In the genomic region with DNA sequence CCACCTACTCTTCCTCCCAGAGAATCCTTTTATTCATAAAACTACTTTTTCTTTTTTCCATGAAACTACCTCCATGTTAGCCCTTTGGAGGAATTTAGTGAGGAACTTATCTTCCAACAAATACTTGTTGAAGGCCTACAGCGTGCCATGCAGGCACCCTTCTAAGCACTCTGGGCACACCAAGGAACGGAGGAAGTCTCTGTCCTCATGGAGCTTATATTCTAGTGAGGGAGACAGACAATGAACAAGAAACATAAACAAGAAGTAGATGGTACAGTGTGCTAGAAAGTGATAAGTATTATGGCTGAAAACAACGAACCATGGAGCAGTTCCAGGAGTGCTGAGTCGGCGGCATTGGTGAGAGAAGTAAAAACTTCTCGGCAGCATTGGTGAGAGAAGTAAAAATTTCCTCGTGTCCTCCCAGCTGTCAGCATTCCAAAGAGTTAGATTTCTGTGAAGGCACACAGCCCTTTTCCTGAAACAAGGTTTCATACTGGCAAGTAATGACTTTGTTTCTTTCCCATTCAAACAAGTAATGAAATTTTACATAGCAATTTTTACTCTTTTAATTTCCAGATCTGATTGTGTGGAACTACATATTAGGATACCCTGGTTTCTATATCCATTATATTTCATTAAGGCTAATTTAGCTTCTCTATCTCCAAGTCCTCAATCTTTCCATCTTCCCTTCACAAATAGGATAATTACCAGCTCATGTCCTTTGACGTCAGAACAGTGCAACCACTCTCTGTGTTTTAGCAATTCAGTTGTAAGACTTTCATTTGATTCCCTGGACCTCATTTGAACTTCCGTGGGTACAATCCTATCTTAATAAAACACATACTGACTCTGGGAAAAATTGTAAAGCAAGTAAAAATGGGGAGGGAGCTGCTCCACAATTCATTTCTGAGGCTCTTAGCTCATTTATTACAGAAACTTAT, we compare ENCODE assay signal across 25 cellular contexts. TPM values are rescaled to one million over a fixed set of nuclear protein-coding genes. Genes with fewer than 3 reads are reported as not detected.
DNase-seq lines count a peak whose midpoint lies in the region; ATAC-seq, FAIRE-seq and TF ChIP-seq lines count a peak whose summit lies in the region.
"Had no signal": no experiment of that assay in that cellular context is flagged by ENCODE, and none has a peak within 500 bp of the region (broad histone marks: within the 10 kb centered on the region; RNA-seq: fewer than 3 reads in every experiment).

No MANE protein-coding gene starts in this region.

- FAIRE-seq in H1 (lab: Jason Lieb, UNC), result no peak
- FAIRE-seq: bronchial epithelial cell, colon, HTR-8/SVneo had no signal

- no peak overlapping the region for H3K27ac ChIP-seq in SK-N-SH (ENCODE audit: low read depth in 2 of 2, low read length in 1 of 2)
- no peak overlapping the region for H3K27ac ChIP-seq in H1 (ENCODE audit: low read depth, low read length)
- H3K27ac ChIP-seq in neural progenitor cell, result no peak overlapping the region
- peak overlapping the region; percentile 49 to 57 for H3K27ac ChIP-seq in aorta (ENCODE audit: low read depth in 1 of 2, low read length in 2 of 2)
- H3K27ac ChIP-seq in WERI-Rb-1, result no peak overlapping the region
- H3K27ac ChIP-seq: gastrocnemius medialis, sigmoid colon, upper lobe of left lung had no signal

- H3K27me3 Mint-ChIP-seq in neural progenitor cell (ENCODE audit: insufficient read depth, low read depth), result no peaks in the 10 kb centered on the region

- H3F3A ChIP-seq in SK-N-SH (replicated peaks; ENCODE audit: insufficient read depth) (no peaks in the 10 kb centered on the region), neural progenitor cell (ENCODE audit: low read depth) (no peaks in the 10 kb centered on the region)

- H3K9me3 Mint-ChIP-seq in neural progenitor cell, result no peaks in the 10 kb centered on the region
- H3K9me3 Mint-ChIP-seq: activated naive CD4-positive, alpha-beta T cell treated with anti-CD3 and anti-CD28 coated beads, Interleukin-2, amount 10 ng/mL, durations not matched to agents 7 days and 5 days; neural crest cell; stimulated activated naive CD8-positive, alpha-beta T cell treated with anti-CD3 and anti-CD28 coated beads, Interleukin-15, amount 100 ng/mL, for 72 hours; T-helper 2 cell treated with Interferon-gamma antibody and Interleukin-4, amounts not matched to agents 5 μg/mL and 100 μg/mL, for 36 hours had no signal

- no peak for TF ChIP-seq POLR2A in H1 (IDR thresholded peaks at IDR 0.05; ENCODE audit: control extremely low read depth in 1 of 2, low read depth in 2 of 2, low read length in 2 of 2)

- H3K18ac ChIP-seq in H1 (ENCODE audit: extremely low read depth, low read length), result no peak overlapping the region

- H3K27me3 ChIP-seq in SK-N-SH (ENCODE audit: insufficient read depth) (0 out of 2 replicates have a peak, but pooled peaks cover 9% of the 10 kb centered on the region), H1 (replicated peaks in 1 of 4; ENCODE audit: control insufficient read depth in 3 of 4, extremely low read depth in 1 of 4, insufficient read depth in 3 of 4, low read length in 3 of 4) (no peaks in the 10 kb centered on the region), neural progenitor cell (no peaks in the 10 kb centered on the region), aorta (ENCODE audit: control insufficient read depth in 1 of 2, insufficient read depth in 2 of 2, low read length in 1 of 2) (no peaks in the 10 kb centered on the region), WERI-Rb-1 (ENCODE audit: insufficient read depth, low read depth, severe bottlenecking) (no peaks in the 10 kb centered on the region)
- H3K27me3 ChIP-seq: gastrocnemius medialis, sigmoid colon, upper lobe of left lung had no signal

- H3K23me2 ChIP-seq in H1 (ENCODE audit: low read depth, low read length), result peaks cover 1% of the 10 kb centered on the region; the same call in 1 of the 2 replicates

- no peak overlapping the region for H2BK120ac ChIP-seq in H1 (replicated peaks; ENCODE audit: low read depth, low read length)

- H3K27ac Mint-ChIP-seq in neural progenitor cell, result no peak overlapping the region
- H3K27ac Mint-ChIP-seq: activated naive CD4-positive, alpha-beta T cell treated with anti-CD3 and anti-CD28 coated beads, Interleukin-2, amount 10 ng/mL, durations not matched to agents 7 days and 5 days; stimulated activated naive CD8-positive, alpha-beta T cell treated with anti-CD3 and anti-CD28 coated beads, Interleukin-15, amount 100 ng/mL, for 72 hours; T-helper 2 cell treated with Interferon-gamma antibody and Interleukin-4, amounts not matched to agents 5 μg/mL and 100 μg/mL, for 36 hours had no signal

- H2BK20ac ChIP-seq in H1 (ENCODE audit: low read length), result no peak overlapping the region

- H2BK12ac ChIP-seq in H1 (ENCODE audit: low read depth, low read length), result no peak overlapping the region

- H3K4me2 ChIP-seq in SK-N-SH, result no peak overlapping the region
- H3K4me2 ChIP-seq in H1 (ENCODE audit: insufficient read depth in 1 of 2, low read depth in 2 of 2, low read length in 2 of 2), result no peak overlapping the region
- no peak overlapping the region for H3K4me2 ChIP-seq in neural progenitor cell

- no peak overlapping the region for H2AK5ac ChIP-seq in H1 (ENCODE audit: low read depth, low read length)

- no peak for ATAC-seq in aorta (ENCODE audit: low FRiP score)
- ATAC-seq in HG03520 (IDR thresholded peaks at IDR 0.05; ENCODE audit: unreplicated experiment), result no peak
- ATAC-seq: gastrocnemius medialis; HCT116; stimulated activated naive CD8-positive, alpha-beta T cell treated with anti-CD3 and anti-CD28 coated beads, Interleukin-15, amount 100 ng/mL, for 72 hours had no signal

- H3K9ac ChIP-seq in SK-N-SH (no peak overlapping the region), H1 (replicated peaks in 1 of 4; ENCODE audit: extremely low read depth in 1 of 4, low read depth in 3 of 4, low read length in 3 of 4) (no peak overlapping the region), neural progenitor cell (no peak overlapping the region)

- H4K20me1 ChIP-seq in SK-N-SH (ENCODE audit: insufficient read depth), result no peaks in the 10 kb centered on the region
- no peaks in the 10 kb centered on the region for H4K20me1 ChIP-seq in H1 (replicated peaks in 1 of 2; ENCODE audit: control insufficient read depth in 1 of 2, insufficient read depth in 2 of 2, low read length in 2 of 2)
- no peaks in the 10 kb centered on the region for H4K20me1 ChIP-seq in neural progenitor cell (ENCODE audit: low read depth)

- H3K4me1 Mint-ChIP-seq in neural progenitor cell, result no peaks in the 10 kb centered on the region
- H3K4me1 Mint-ChIP-seq: neural crest cell had no signal

- POLR2A ChIA-PET in SK-N-SH (lab: Yijun Ruan, JAX), result no interaction called here
- POLR2A ChIA-PET in H1 (lab: Charles Lee; ENCODE audit: partially characterized antibody), result no interaction called here

- H3K4me3 Mint-ChIP-seq in neural progenitor cell, result no peak overlapping the region
- H3K4me3 Mint-ChIP-seq: activated naive CD4-positive, alpha-beta T cell treated with anti-CD3 and anti-CD28 coated beads, Interleukin-2, amount 10 ng/mL, durations not matched to agents 7 days and 5 days; neural crest cell; stimulated activated naive CD8-positive, alpha-beta T cell treated with anti-CD3 and anti-CD28 coated beads, Interleukin-15, amount 100 ng/mL, for 72 hours; T-helper 2 cell treated with Interferon-gamma antibody and Interleukin-4, amounts not matched to agents 5 μg/mL and 100 μg/mL, for 36 hours had no signal

- no peak overlapping the region for H2BK5ac ChIP-seq in H1 (ENCODE audit: low read depth, low read length)

- no peak overlapping the region for H4K8ac ChIP-seq in H1 (ENCODE audit: extremely low read depth, insufficient read depth, low read length)

- TF ChIP-seq CTCF in SK-N-SH (IDR thresholded peaks at IDR 0.05) (no peak), H1 (IDR thresholded peaks at IDR 0.05; ENCODE audit: control extremely low read depth in 1 of 3, insufficient read depth in 1 of 3, low read depth in 1 of 3, low read length in 3 of 3) (no peak), neural progenitor cell (IDR thresholded peaks at IDR 0.05) (no peak), WERI-Rb-1 (IDR thresholded peaks at IDR 0.05; ENCODE audit: low read depth, low read length) (no peak)

- H4K5ac ChIP-seq in H1 (ENCODE audit: insufficient read length, low read depth, low read length), result no peak overlapping the region

- no peak overlapping the region for H3K14ac ChIP-seq in H1 (ENCODE audit: insufficient read length)

- no peaks in the 10 kb centered on the region for H3K36me3 Mint-ChIP-seq in neural progenitor cell
- H3K36me3 Mint-ChIP-seq: activated naive CD4-positive, alpha-beta T cell treated with anti-CD3 and anti-CD28 coated beads, Interleukin-2, amount 10 ng/mL, durations not matched to agents 7 days and 5 days had no signal

- no peaks in the 10 kb centered on the region for H3K79me2 ChIP-seq in SK-N-SH (ENCODE audit: insufficient read depth)
- no peaks in the 10 kb centered on the region for H3K79me2 ChIP-seq in H1 (ENCODE audit: control insufficient read depth in 1 of 2, insufficient read depth in 2 of 2, low read length in 2 of 2)
- no peaks in the 10 kb centered on the region for H3K79me2 ChIP-seq in neural progenitor cell (ENCODE audit: low read depth)

- no peaks in the 10 kb centered on the region for H3K79me1 ChIP-seq in H1 (ENCODE audit: low read depth, low read length)

- no peak overlapping the region for H3K23ac ChIP-seq in H1 (ENCODE audit: insufficient read length)

- TF ChIP-seq RAD21 in SK-N-SH (IDR thresholded peaks at IDR 0.05; ENCODE audit: low read length) (no peak), H1 (IDR thresholded peaks at IDR 0.05 in 1 of 2, conservative IDR thresholded peaks at IDR 0.05 in 1 of 2; ENCODE audit: low read depth in 2 of 2, low read length in 2 of 2) (no peak)

- TF ChIP-seq EP300 in SK-N-SH (IDR thresholded peaks at IDR 0.05; ENCODE audit: borderline replicate concordance in 1 of 2, low read depth in 1 of 2, low read length in 1 of 2), result no peak
- TF ChIP-seq EP300 in H1 (IDR thresholded peaks at IDR 0.05; ENCODE audit: borderline replicate concordance in 1 of 2, low read depth in 2 of 2, low read length in 2 of 2), result no peak

- H3K9me2 ChIP-seq in SK-N-SH, result no peaks in the 10 kb centered on the region

- no peak overlapping the region for H2AFZ ChIP-seq in SK-N-SH (ENCODE audit: low read depth)
- no peak overlapping the region for H2AFZ ChIP-seq in H1 (ENCODE audit: low read length)
- H2AFZ ChIP-seq in neural progenitor cell (replicated peaks), result peak overlapping the region; percentile 27

- H3K36me3 ChIP-seq in SK-N-SH (replicated peaks in 1 of 2; ENCODE audit: control insufficient read depth in 1 of 2, insufficient read depth in 2 of 2, low read length in 1 of 2) (no peaks in the 10 kb centered on the region), H1 (ENCODE audit: control insufficient read depth in 2 of 4, insufficient read depth in 4 of 4, low read length in 3 of 4) (no peaks in the 10 kb centered on the region), neural progenitor cell (no peaks in the 10 kb centered on the region), aorta (ENCODE audit: control insufficient read depth in 1 of 2, insufficient read depth in 2 of 2, low read length in 1 of 2) (no peaks in the 10 kb centered on the region), WERI-Rb-1 (no peaks in the 10 kb centered on the region)
- H3K36me3 ChIP-seq: gastrocnemius medialis, sigmoid colon, upper lobe of left lung had no signal

- WGBS in SK-N-SH (ENCODE audit: low lambda C conversion rate), result 39% methylated on average over 9 of the region's 9 CpGs
- WGBS in H1 (ENCODE audit: extremely low coverage in 1 of 2, insufficient coverage in 1 of 2, insufficient read length in 1 of 2, insufficient replicate concordance in 2 of 2, low coverage in 1 of 2, low lambda C conversion rate in 2 of 2, missing lambda C conversion rate in 1 of 2), 2 experiments, result 81% methylated on average over 9 of the region's 9 CpGs; no CpG with 5 or more reads in 1 of the 2 experiments
- WGBS in aorta, 2 donors, result 14 to 15% methylated on average over 9 of the region's 9 CpGs

- no peaks in the 10 kb centered on the region for H3K9me3 ChIP-seq in SK-N-SH
- no peaks in the 10 kb centered on the region for H3K9me3 ChIP-seq in H1 (ENCODE audit: insufficient read depth in 2 of 2, low read depth in 1 of 2, low read length in 1 of 2)
- H3K9me3 ChIP-seq in neural progenitor cell (ENCODE audit: low read depth), result no peaks in the 10 kb centered on the region
- no peaks in the 10 kb centered on the region for H3K9me3 ChIP-seq in aorta (ENCODE audit: control insufficient read depth, low read length)
- H3K9me3 ChIP-seq in WERI-Rb-1 (ENCODE audit: severe bottlenecking), result no peaks in the 10 kb centered on the region
- H3K9me3 ChIP-seq: gastrocnemius medialis, sigmoid colon, upper lobe of left lung had no signal

- intact Hi-C loops in aorta (cut with DNase I), result no loop called here

- CTCF ChIA-PET in SK-N-SH (lab: Yijun Ruan, JAX), result interaction anchor here (0.6 to 2.7 kb wide), 4 partner anchors 12 to 582 kb away, joined by 3 to 8 read pairs (median 3); no protein-coding TSS in a partner anchor
- CTCF ChIA-PET in H1 (lab: Charles Lee; ENCODE audit: partially characterized antibody), result interaction anchor here (0.6 to 4.2 kb wide), 10 partner anchors 10 to 599 kb away, joined by 3 to 15 read pairs (median 4); no protein-coding TSS in a partner anchor

- DNase-seq in SK-N-SH (peak; percentile 10), H1 (ENCODE audit: low read depth in 1 of 2, low spot score in 2 of 2) (no peak), neural progenitor cell (ENCODE audit: low spot score) (no peak), aorta (no peak), WERI-Rb-1 (no peak), NCI-H2196 (lab: John Stamatoyannopoulos, UW; ENCODE audit: unreplicated experiment) (no peak)
- DNase-seq: activated CD4-positive, alpha-beta T cell treated with anti-CD3 and anti-CD28 coated beads, Interleukin-2, amount 50 U/mL, for 48 hours; activated naive CD4-positive, alpha-beta T cell treated with anti-CD3 and anti-CD28 coated beads, Interleukin-2, amount 10 ng/mL, durations not matched to agents 7 days and 5 days; amniotic stem cell; DND-41; effector CD8-positive, alpha-beta T cell; gastrocnemius medialis; mammary epithelial cell; NCI-H1436; NCI-H446; sigmoid colon; stimulated activated naive CD8-positive, alpha-beta T cell treated with anti-CD3 and anti-CD28 coated beads, Interleukin-15, amount 100 ng/mL, for 72 hours; upper lobe of left lung had no signal

- H3K4me1 ChIP-seq in SK-N-SH (ENCODE audit: control insufficient read depth in 1 of 2, insufficient read depth in 2 of 2, low read depth in 1 of 2, low read length in 1 of 2) (peaks cover 0 to 3% of the 10 kb centered on the region in 2 experiments; a peak in 1 of 4 replicates), H1 (replicated peaks in 1 of 4; ENCODE audit: control insufficient read depth in 3 of 4, insufficient read depth in 4 of 4, low read length in 3 of 4) (no peaks in the 10 kb centered on the region; a peak in 1 of 7 replicates), neural progenitor cell (no peaks in the 10 kb centered on the region), aorta (ENCODE audit: control insufficient read depth in 1 of 2, insufficient read depth in 2 of 2, low read length in 2 of 2) (no peaks in the 10 kb centered on the region)
- H3K4me1 ChIP-seq: sigmoid colon had no signal

- no peak overlapping the region for H4K91ac ChIP-seq in H1 (replicated peaks; ENCODE audit: insufficient read length, low read length)

- no peak overlapping the region for H3K56ac ChIP-seq in H1 (replicated peaks; ENCODE audit: insufficient read length, low read depth, low read length)

- H3K4ac ChIP-seq in H1 (replicated peaks; ENCODE audit: insufficient read length, low read depth, low read length), result no peak overlapping the region

- H3K4me3 ChIP-seq in SK-N-SH (ENCODE audit: low read depth in 2 of 2, low read length in 1 of 2) (no peak overlapping the region), H1 (ENCODE audit: extremely low read depth in 1 of 4, insufficient read depth in 2 of 4, low read depth in 3 of 4, low read length in 4 of 4) (no peak overlapping the region), neural progenitor cell (no peak overlapping the region), aorta (ENCODE audit: low read length in 2 of 2) (no peak overlapping the region), WERI-Rb-1 (ENCODE audit: low read depth, low read length) (no peak overlapping the region)
- H3K4me3 ChIP-seq: gastrocnemius medialis, sigmoid colon, upper lobe of left lung had no signal

- H2BK15ac ChIP-seq in H1 (ENCODE audit: low read length), result no peak overlapping the region

RNA-seq across cellular contexts. Expression of a gene that starts 53.0 kb away (rescaled TPM):
- polyA plus RNA-seq in SK-N-SH (2012; rRNA removed), result 15.4 and 23.2 TPM in 2 replicates
- polyA plus RNA-seq in SK-N-SH (2012; cell fraction: cytosol; rRNA removed), result 10.6 and 10.7 TPM in 2 replicates
- polyA plus RNA-seq in SK-N-SH (2012; cell fraction: nucleus; rRNA removed), result 62.1 and 78.6 TPM in 2 replicates
- total RNA-seq in H1 (2021; fragmentation: NEBNext Ultra II Directional; extraction: Animal tissue kit (Norgen Biotek cat#: 25700)), result 22.3 and 25.2 TPM in 2 replicates
- polyA plus RNA-seq in H1 (2011; rRNA removed), result 7.3 and 11.0 TPM in 2 replicates
- 17.1 TPM for polyA plus RNA-seq in H1 (2011; cell fraction: cytosol; rRNA removed)
- 15.4 TPM for polyA plus RNA-seq in H1 (2011; cell fraction: nucleus; rRNA removed)
- 13.0 to 23.0 TPM (median 16.7 TPM) in 4 replicates for polyA plus RNA-seq in H1 (2012, experiment 1 of 2)
- polyA plus RNA-seq in H1 (2012, experiment 2 of 2), result 2.1 TPM
- 29.6 TPM for polyA plus RNA-seq in H1 (2013, experiment 1 of 2)
- 22.6 TPM for polyA plus RNA-seq in H1 (2013, experiment 2 of 2)
- polyA minus RNA-seq in H1 (2011; rRNA and poly(A)+ RNA removed), result 19.2 and 19.4 TPM in 2 replicates
- 19.8 TPM for polyA minus RNA-seq in H1 (2011; cell fraction: cytosol; rRNA and poly(A)+ RNA removed)
- 48.5 TPM for polyA minus RNA-seq in H1 (2011; cell fraction: nucleus; rRNA and poly(A)+ RNA removed)
- 92.7 and 139 TPM in 2 replicates for total RNA-seq in neural progenitor cell (ENCODE audit: low replicate concordance)
- total RNA-seq in aorta, result 10 to 100 TPM; 22.6 to 33.4 TPM
- 10 to 100 TPM in 1 of 2 donors, 1 to 10 TPM in 1; 6.9 to 22.2 TPM for polyA plus RNA-seq in aorta

RNA-seq across cellular contexts. Expression of a gene that starts 53.8 kb away (rescaled TPM):
- 12.2 and 16.0 TPM in 2 replicates for polyA plus RNA-seq in SK-N-SH (2012; rRNA removed)
- 15.7 and 16.7 TPM in 2 replicates for polyA plus RNA-seq in SK-N-SH (2012; cell fraction: cytosol; rRNA removed)
- 14.1 and 26.0 TPM in 2 replicates for polyA plus RNA-seq in SK-N-SH (2012; cell fraction: nucleus; rRNA removed)
- 71.2 and 72.7 TPM in 2 replicates for total RNA-seq in H1 (2021; fragmentation: NEBNext Ultra II Directional; extraction: Animal tissue kit (Norgen Biotek cat#: 25700))
- polyA plus RNA-seq in H1 (2011; rRNA removed), result 26.3 and 30.4 TPM in 2 replicates
- 32.0 TPM for polyA plus RNA-seq in H1 (2011; cell fraction: cytosol; rRNA removed)
- 36.0 TPM for polyA plus RNA-seq in H1 (2011; cell fraction: nucleus; rRNA removed)
- 37.8 to 70.7 TPM (median 46.3 TPM) in 4 replicates for polyA plus RNA-seq in H1 (2012, experiment 1 of 2)
- polyA plus RNA-seq in H1 (2012, experiment 2 of 2), result 2.9 TPM
- 61.8 TPM for polyA plus RNA-seq in H1 (2013, experiment 1 of 2)
- polyA plus RNA-seq in H1 (2013, experiment 2 of 2), result 54.2 TPM
- 41.3 and 60.9 TPM in 2 replicates for polyA minus RNA-seq in H1 (2011; rRNA and poly(A)+ RNA removed)
- polyA minus RNA-seq in H1 (2011; cell fraction: cytosol; rRNA and poly(A)+ RNA removed), result 34.8 TPM
- 104 TPM for polyA minus RNA-seq in H1 (2011; cell fraction: nucleus; rRNA and poly(A)+ RNA removed)
- total RNA-seq in neural progenitor cell (ENCODE audit: low replicate concordance), result 136 and 185 TPM in 2 replicates
- 10 to 100 TPM; 24.5 to 39.3 TPM for total RNA-seq in aorta
- 10 to 100 TPM; 20.5 to 21.7 TPM for polyA plus RNA-seq in aorta

Comparison
In these comparisons a context has a peak if more than half of its experiments do, and no peak if none do; other contexts are left out.
1. H3K27ac ChIP-seq: peak in aorta (2 of 2); none in SK-N-SH (0 of 2), H1 (single experiment), neural progenitor cell (single experiment) and WERI-Rb-1 (single experiment).